ENCODE assay signal across 8 cellular contexts in genomic region chr16:30351586-30352419, GRCh38. TPM values are rescaled to one million over a fixed set of nuclear protein-coding genes. Genes with fewer than 3 reads are reported as not detected.
DNase-seq lines count a peak whose midpoint lies in the region; ATAC-seq and TF ChIP-seq lines count a peak whose summit lies in the region.

No MANE protein-coding gene starts in this region.

- intact Hi-C loops in body of pancreas (cut with DNase I): no loop called here

- H3K27me3 ChIP-seq in body of pancreas: no peaks in the 10 kb centered on the region

- peak; percentile 75 for DNase-seq in LNCaP clone FGC (ENCODE audit: low read depth)
- peak; percentile 93 to 96 (median 94) for DNase-seq in body of pancreas
- peak; percentile 93 for DNase-seq in left lobe of liver (ENCODE audit: low spot score)
- no peak for DNase-seq in NCI-H2107 (lab: John Stamatoyannopoulos, UW)
- DNase-seq in activated CD4-positive, CD25-positive, alpha-beta regulatory T cell treated with anti-CD3 and anti-CD28 coated beads, Interleukin-2, amount 50 U/mL, for 72 hours: no peak
- no peak for DNase-seq in SIG-M5 treated with dmso at 0.1 percent for 504 hours (lab: John Stamatoyannopoulos, UW; ENCODE audit: unreplicated experiment)

- no peaks in the 10 kb centered on the region for H3K36me3 ChIP-seq in body of pancreas (replicated peaks in 1 of 2; ENCODE audit: insufficient read depth in 1 of 2, low read depth in 2 of 2)

- no peaks in the 10 kb centered on the region for H3K9me3 ChIP-seq in body of pancreas

- H3K4me1 ChIP-seq in body of pancreas: peaks cover 49% of the 10 kb centered on the region

- H3K27ac ChIP-seq in body of pancreas (peak overlapping the region; percentile 55 to 90 (median 74)), temporal lobe (ENCODE audit: low read depth, low read length) (peak overlapping the region; percentile 28)

- ATAC-seq in body of pancreas (peak; percentile 68), left lobe of liver (peak; percentile 55)
- ATAC-seq in activated CD4-positive, CD25-positive, alpha-beta regulatory T cell treated with anti-CD3 and anti-CD28 coated beads, Interleukin-2, amount 50 U/mL, for 24 hours: no peak

- H3K4me3 ChIP-seq in LNCaP clone FGC (ENCODE audit: low read depth, low read length): no peak overlapping the region
- no peak overlapping the region for H3K4me3 ChIP-seq in body of pancreas

- 55 to 59% methylated on average over 10 of the region's 11 CpGs for WGBS in body of pancreas, 2 donors

- TF ChIP-seq POLR2A in body of pancreas (IDR thresholded peaks at IDR 0.05): no peak

- TF ChIP-seq CTCF in LNCaP clone FGC (IDR thresholded peaks at IDR 0.05; ENCODE audit: control insufficient read depth, extremely low read depth, insufficient read depth) (no peak), body of pancreas (IDR thresholded peaks at IDR 0.05) (no peak)

RNA-seq across cellular contexts. Expression of gene CD2BP2, which starts 3.3 kb away (rescaled TPM):
- total RNA-seq in body of pancreas: 10 to 100 TPM; 19.8 to 20.2 TPM
- 15.4 TPM for total RNA-seq in left lobe of liver
- 38.6 TPM for total RNA-seq in temporal lobe

RNA-seq across cellular contexts. Expression of gene TBC1D10B, which starts 18.5 kb away (rescaled TPM):
- total RNA-seq in body of pancreas (10 to 100 TPM; 17.9 to 22.1 TPM), left lobe of liver (14.1 TPM), temporal lobe (28.8 TPM)

RNA-seq across cellular contexts. Expression of gene MYL11, which starts 22.8 kb away (rescaled TPM):
- total RNA-seq in body of pancreas (not detected), left lobe of liver (not detected), temporal lobe (not detected)

RNA-seq across cellular contexts. Expression of gene SEPTIN1, which starts 30.6 kb away (rescaled TPM):
- total RNA-seq in body of pancreas (under 1 TPM; 0.26 to 0.33 TPM), left lobe of liver (1.4 TPM), temporal lobe (0.74 TPM)

RNA-seq across cellular contexts. Expression of gene ZNF48, which starts 43.4 kb away (rescaled TPM):
- total RNA-seq in body of pancreas: 10 to 100 TPM in 1 of 2 donors, 1 to 10 TPM in 1; 9.3 to 12.2 TPM
- 5.4 TPM for total RNA-seq in left lobe of liver
- 20.4 TPM for total RNA-seq in temporal lobe

Comparison
In these comparisons a context has a peak if more than half of its experiments do, and no peak if none do; other contexts are left out.
1. DNase-seq: peak in LNCaP clone FGC (single experiment), body of pancreas (4 of 4) and left lobe of liver (single experiment); none in NCI-H2107 (single experiment), activated CD4-positive, CD25-positive, alpha-beta regulatory T cell treated with anti-CD3 and anti-CD28 coated beads, Interleukin-2, amount 50 U/mL, for 72 hours (single experiment) and SIG-M5 treated with dmso at 0.1 percent for 504 hours (single experiment).
2. ATAC-seq: peak in body of pancreas (single experiment) and left lobe of liver (single experiment); none in activated CD4-positive, CD25-positive, alpha-beta regulatory T cell treated with anti-CD3 and anti-CD28 coated beads, Interleukin-2, amount 50 U/mL, for 24 hours (0 of 2).